ENCODE assay signal across 33 cellular contexts in genomic region chr9:113241161-113241560, GRCh38.
"Had no signal": no experiment of that assay in that cellular context is flagged by ENCODE, and none has a peak within 500 bp of the region (broad histone marks: within the 10 kb centered on the region; RNA-seq: fewer than 3 reads in every experiment).

No MANE protein-coding gene starts in this region.

- ATAC-seq: activated CD8-positive, alpha-beta memory T cell treated with anti-CD3 and anti-CD28 coated beads, Interleukin-2, amount 10 ng/mL, durations not matched to agents 7 days and 5 days; activated CD8-positive, alpha-beta T cell treated with anti-CD3 and anti-CD28 coated beads, Interleukin-2, amount 10 ng/mL, durations not matched to agents 7 days and 5 days; activated naive CD8-positive, alpha-beta T cell treated with anti-CD3 and anti-CD28 coated beads, Interleukin-2, amount 50 U/mL, for 24 hours had no signal

- H3K4me1 Mint-ChIP-seq: activated naive CD4-positive, alpha-beta T cell treated with anti-CD3 and anti-CD28 coated beads, Interleukin-2, amount 50 U/mL, for 24 hours had no signal

- H3K36me3 ChIP-seq: ascending aorta, brain microvascular endothelial cell, breast epithelium had no signal

- H3K36me3 Mint-ChIP-seq: activated CD8-positive, alpha-beta memory T cell treated with anti-CD3 and anti-CD28 coated beads, Interleukin-2, amount 10 ng/mL, durations not matched to agents 7 days and 5 days; activated naive CD4-positive, alpha-beta T cell treated with anti-CD3 and anti-CD28 coated beads, Interleukin-2, amount 10 ng/mL, durations not matched to agents 7 days and 5 days; activated naive CD8-positive, alpha-beta T cell treated with anti-CD3 and anti-CD28 coated beads, Interleukin-2, amount 10 ng/mL, durations not matched to agents 7 days and 5 days had no signal

- H3K9me3 Mint-ChIP-seq: activated B cell treated with CpG ODN at 0.5 μM for 24 hours; activated CD4-positive, alpha-beta memory T cell treated with anti-CD3 and anti-CD28 coated beads, Interleukin-2, amount 10 ng/mL, durations not matched to agents 7 days and 5 days; activated CD4-positive, alpha-beta T cell treated with anti-CD3 and anti-CD28 coated beads, Interleukin-2, amount 10 ng/mL, durations not matched to agents 24 days and 14 days; activated naive CD4-positive, alpha-beta T cell treated with anti-CD3 and anti-CD28 coated beads, Interleukin-2, amount 10 ng/mL, durations not matched to agents 7 days and 5 days; activated naive CD4-positive, alpha-beta T cell treated with anti-CD3 and anti-CD28 coated beads, Interleukin-2, amount 50 U/mL, for 24 hours; activated naive CD8-positive, alpha-beta T cell treated with anti-CD3 and anti-CD28 coated beads, Interleukin-2, amount 10 ng/mL, durations not matched to agents 7 days and 5 days; activated naive CD8-positive, alpha-beta T cell treated with anti-CD3 and anti-CD28 coated beads, Interleukin-2, amount 50 U/mL, for 24 hours; activated T-cell treated with anti-CD3 and anti-CD28 coated beads, Interleukin-2, amount 50 U/mL, for 24 hours; activated T-helper 2 cell treated with anti-CD3 and anti-CD28 coated beads, Interferon-gamma antibody, Interleukin-2, Interleukin-4, amounts not matched to agents 10 μg/mL and 5 μg/mL and 100 μg/mL, durations not matched to agents 14 hours and 24 hours and 36 hours; T-helper 1 cell treated with Interleukin-12 subunit alpha and Interleukin-12 subunit beta and Interleukin-4 antibody, amounts not matched to agents 30 μg/mL and 1 μg/mL, for 36 hours; T-helper 2 cell treated with Interferon-gamma antibody and Interleukin-4, amounts not matched to agents 5 μg/mL and 100 μg/mL, for 36 hours had no signal

- H3K27me3 ChIP-seq: ascending aorta, brain microvascular endothelial cell, breast epithelium had no signal

- H3K27me3 Mint-ChIP-seq: activated B cell treated with CpG ODN at 0.5 μM for 24 hours; activated CD4-positive, alpha-beta memory T cell treated with anti-CD3 and anti-CD28 coated beads, Interleukin-2, amount 10 ng/mL, durations not matched to agents 7 days and 5 days; activated CD4-positive, alpha-beta T cell treated with anti-CD3 and anti-CD28 coated beads, Interleukin-2, amount 10 ng/mL, durations not matched to agents 24 days and 14 days; activated CD8-positive, alpha-beta memory T cell treated with anti-CD3 and anti-CD28 coated beads, Interleukin-2, amount 10 ng/mL, durations not matched to agents 7 days and 5 days; activated naive CD4-positive, alpha-beta T cell treated with anti-CD3 and anti-CD28 coated beads, Interleukin-2, amount 10 ng/mL, durations not matched to agents 7 days and 5 days; activated naive CD4-positive, alpha-beta T cell treated with anti-CD3 and anti-CD28 coated beads, Interleukin-2, amount 50 U/mL, for 24 hours; activated naive CD8-positive, alpha-beta T cell; activated naive CD8-positive, alpha-beta T cell treated with anti-CD3 and anti-CD28 coated beads, Interleukin-2, amount 10 ng/mL, durations not matched to agents 7 days and 5 days; activated naive CD8-positive, alpha-beta T cell treated with anti-CD3 and anti-CD28 coated beads, Interleukin-2, amount 50 U/mL, for 24 hours; activated T-cell treated with anti-CD3 and anti-CD28 coated beads, Interleukin-2, amount 50 U/mL, for 24 hours had no signal

- H3K27ac ChIP-seq: ascending aorta, brain microvascular endothelial cell, breast epithelium, VCaP had no signal

- H3K9me3 ChIP-seq: ascending aorta, breast epithelium had no signal

- H3K4me1 ChIP-seq: ascending aorta, breast epithelium had no signal

- DNase-seq: activated B cell treated with CpG ODN at 0.5 μM for 24 hours; activated CD4-positive, alpha-beta memory T cell treated with anti-CD3 and anti-CD28 coated beads, Interleukin-2, amount 10 ng/mL, durations not matched to agents 7 days and 5 days; activated CD4-positive, alpha-beta T cell treated with anti-CD3 and anti-CD28 coated beads for 4 hours; activated CD4-positive, alpha-beta T cell treated with anti-CD3 and anti-CD28 coated beads, Interleukin-2, amount 10 ng/mL, durations not matched to agents 24 days and 14 days; activated CD4-positive, alpha-beta T cell treated with anti-CD3 and anti-CD28 coated beads, Interleukin-2, amount 50 U/mL, for 48 hours; activated CD4-positive, CD25-positive, alpha-beta regulatory T cell treated with anti-CD3 and anti-CD28 coated beads, Interleukin-2, amount 50 U/mL, for 72 hours; activated CD8-positive, alpha-beta memory T cell treated with anti-CD3 and anti-CD28 coated beads for 24 hours; activated CD8-positive, alpha-beta memory T cell treated with anti-CD3 and anti-CD28 coated beads, Interleukin-2, amount 10 ng/mL, durations not matched to agents 7 days and 5 days; activated CD8-positive, alpha-beta memory T cell treated with anti-CD3 and anti-CD28 coated beads, Interleukin-2, amount 50 U/mL, for 48 hours; activated CD8-positive, alpha-beta T cell treated with anti-CD3 and anti-CD28 coated beads, Interleukin-2, amount 10 ng/mL, durations not matched to agents 7 days and 5 days; activated effector memory CD4-positive, alpha-beta T cell treated with Interleukin-2 at 50 U/mL for 16 hours; activated gamma-delta T cell; activated naive CD4-positive, alpha-beta T cell treated with anti-CD3 and anti-CD28 coated beads, Interleukin-2, amount 10 ng/mL, durations not matched to agents 7 days and 5 days; activated naive CD4-positive, alpha-beta T cell treated with Interleukin-2 at 50 U/mL for 16 hours; activated naive CD8-positive, alpha-beta T cell treated with anti-CD3 and anti-CD28 coated beads, Interleukin-2, amount 10 ng/mL, durations not matched to agents 7 days and 5 days; activated naive CD8-positive, alpha-beta T cell treated with anti-CD3 and anti-CD28 coated beads, Interleukin-2, amount 50 U/mL, for 24 hours; activated T-cell treated with anti-CD3 and anti-CD28 coated beads, Interleukin-2, amount 50 U/mL, for 24 hours; activated T-cell treated with anti-CD3 and anti-CD28 coated beads, Interleukin-2, amount 50 U/mL, for 48 hours; amygdala; anterior cingulate cortex; brain microvascular endothelial cell; central memory CD4-positive, alpha-beta T cell; T-helper 1 cell; T-helper 2 cell; T-helper 9 cell had no signal

- H3K4me3 ChIP-seq: ascending aorta, breast epithelium had no signal

- H3K4me3 Mint-ChIP-seq: activated B cell treated with CpG ODN at 0.5 μM for 24 hours; activated CD4-positive, alpha-beta memory T cell treated with anti-CD3 and anti-CD28 coated beads, Interleukin-2, amount 10 ng/mL, durations not matched to agents 7 days and 5 days; activated CD4-positive, alpha-beta T cell treated with anti-CD3 and anti-CD28 coated beads, Interleukin-2, amount 10 ng/mL, durations not matched to agents 24 days and 14 days; activated CD8-positive, alpha-beta memory T cell treated with anti-CD3 and anti-CD28 coated beads, Interleukin-2, amount 10 ng/mL, durations not matched to agents 7 days and 5 days; activated CD8-positive, alpha-beta T cell treated with anti-CD3 and anti-CD28 coated beads, Interleukin-2, amount 10 ng/mL, durations not matched to agents 7 days and 5 days; activated naive CD4-positive, alpha-beta T cell treated with anti-CD3 and anti-CD28 coated beads, Interleukin-2, amount 10 ng/mL, durations not matched to agents 7 days and 5 days; activated naive CD4-positive, alpha-beta T cell treated with anti-CD3 and anti-CD28 coated beads, Interleukin-2, amount 50 U/mL, for 24 hours; activated naive CD8-positive, alpha-beta T cell; activated naive CD8-positive, alpha-beta T cell treated with anti-CD3 and anti-CD28 coated beads, Interleukin-2, amount 10 ng/mL, durations not matched to agents 7 days and 5 days; activated naive CD8-positive, alpha-beta T cell treated with anti-CD3 and anti-CD28 coated beads, Interleukin-2, amount 50 U/mL, for 24 hours; activated T-cell treated with anti-CD3 and anti-CD28 coated beads, Interleukin-2, amount 50 U/mL, for 24 hours; T-helper 1 cell treated with Interleukin-12 subunit alpha and Interleukin-12 subunit beta and Interleukin-4 antibody, amounts not matched to agents 30 μg/mL and 1 μg/mL, for 36 hours; T-helper 2 cell treated with Interferon-gamma antibody and Interleukin-4, amounts not matched to agents 5 μg/mL and 100 μg/mL, for 36 hours had no signal

- H3K27ac Mint-ChIP-seq: activated B cell treated with CpG ODN at 0.5 μM for 24 hours; activated CD4-positive, alpha-beta memory T cell treated with anti-CD3 and anti-CD28 coated beads, Interleukin-2, amount 10 ng/mL, durations not matched to agents 7 days and 5 days; activated CD4-positive, alpha-beta T cell treated with anti-CD3 and anti-CD28 coated beads, Interleukin-2, amount 10 ng/mL, durations not matched to agents 24 days and 14 days; activated CD8-positive, alpha-beta memory T cell treated with anti-CD3 and anti-CD28 coated beads, Interleukin-2, amount 10 ng/mL, durations not matched to agents 7 days and 5 days; activated CD8-positive, alpha-beta T cell treated with anti-CD3 and anti-CD28 coated beads, Interleukin-2, amount 10 ng/mL, durations not matched to agents 7 days and 5 days; activated naive CD4-positive, alpha-beta T cell treated with anti-CD3 and anti-CD28 coated beads, Interleukin-2, amount 10 ng/mL, durations not matched to agents 7 days and 5 days; activated naive CD4-positive, alpha-beta T cell treated with anti-CD3 and anti-CD28 coated beads, Interleukin-2, amount 50 U/mL, for 24 hours; activated naive CD8-positive, alpha-beta T cell; activated naive CD8-positive, alpha-beta T cell treated with anti-CD3 and anti-CD28 coated beads, Interleukin-2, amount 10 ng/mL, durations not matched to agents 7 days and 5 days; activated naive CD8-positive, alpha-beta T cell treated with anti-CD3 and anti-CD28 coated beads, Interleukin-2, amount 50 U/mL, for 24 hours; activated T-cell treated with anti-CD3 and anti-CD28 coated beads, Interleukin-2, amount 50 U/mL, for 24 hours; activated T-helper 2 cell treated with anti-CD3 and anti-CD28 coated beads, Interferon-gamma antibody, Interleukin-2, Interleukin-4, amounts not matched to agents 10 μg/mL and 5 μg/mL and 100 μg/mL, durations not matched to agents 14 hours and 24 hours and 36 hours; T-helper 1 cell treated with Interleukin-12 subunit alpha and Interleukin-12 subunit beta and Interleukin-4 antibody, amounts not matched to agents 30 μg/mL and 1 μg/mL, for 36 hours; T-helper 2 cell treated with Interferon-gamma antibody and Interleukin-4, amounts not matched to agents 5 μg/mL and 100 μg/mL, for 36 hours had no signal
